Comparison of ENCODE assay signal across 8 cellular contexts in the genomic region with DNA sequence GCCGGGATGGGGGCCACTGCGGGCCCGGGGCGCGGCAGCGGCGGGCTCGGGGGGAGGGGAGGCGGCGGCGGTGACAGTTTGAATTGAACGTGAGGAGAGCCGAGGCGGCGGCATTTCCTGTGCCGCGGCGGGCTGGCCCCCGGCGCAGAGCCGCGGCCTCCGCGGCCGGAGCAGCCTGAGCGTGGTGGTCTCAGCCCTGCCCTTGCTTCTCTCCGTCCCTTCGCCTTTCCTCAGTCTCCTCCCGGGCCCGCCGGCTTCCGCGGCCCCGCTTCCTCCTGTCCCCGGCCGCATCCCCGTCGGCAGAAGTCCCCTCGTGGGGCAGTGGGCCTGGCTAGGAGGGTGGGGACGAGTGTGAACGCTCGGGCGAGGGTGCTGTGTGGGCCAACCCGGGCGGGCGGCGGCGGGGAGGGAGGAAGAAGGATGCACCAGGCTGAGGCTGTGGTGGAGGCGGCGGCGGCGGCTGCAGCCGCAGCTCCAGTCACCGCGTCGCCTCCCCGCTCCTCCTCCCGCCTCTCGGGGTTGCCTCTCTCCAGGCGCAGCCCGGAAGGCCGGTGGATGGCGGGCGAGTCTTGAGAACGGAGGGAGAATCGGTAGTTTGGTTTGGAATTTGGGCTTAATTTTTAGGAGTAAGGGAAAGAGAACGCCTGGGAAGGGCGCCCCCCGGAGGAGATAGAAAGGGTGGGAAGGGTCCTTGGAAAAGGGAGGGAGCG. TPM values are rescaled to one million over a fixed set of nuclear protein-coding genes. Genes with fewer than 3 reads are reported as not detected.
A peak's percentile ranks its signal among the peaks of the same experiment; 100 is the strongest.
DNase-seq lines count a peak whose midpoint lies in the region; ATAC-seq and TF ChIP-seq lines count a peak whose summit lies in the region.

No MANE protein-coding gene starts in this region.

- peak overlapping the region; percentile 94 for H3K4me3 ChIP-seq in choroid plexus epithelial cell (ENCODE audit: low read depth, low read length)

- peaks cover 43% of the 10 kb centered on the region for H3K4me1 Mint-ChIP-seq in activated CD4-positive, alpha-beta T cell treated with anti-CD3 and anti-CD28 coated beads for 36 hours

- intact Hi-C loops in activated CD4-positive, alpha-beta T cell treated with anti-CD3 and anti-CD28 coated beads for 36 hours (cut with DNase I, micrococcal nuclease), result loop anchor here (1.0 to 10.0 kb wide), 15 partner anchors 17 to 765 kb away; a partner anchor contains a TSS

- H3K36me3 Mint-ChIP-seq in activated CD4-positive, alpha-beta T cell treated with anti-CD3 and anti-CD28 coated beads for 36 hours (ENCODE audit: low read depth), result peaks cover 18% of the 10 kb centered on the region

- no peaks in the 10 kb centered on the region for H3K27me3 Mint-ChIP-seq in activated CD4-positive, alpha-beta T cell treated with anti-CD3 and anti-CD28 coated beads for 36 hours

- H3K9me3 Mint-ChIP-seq in activated CD4-positive, alpha-beta T cell treated with anti-CD3 and anti-CD28 coated beads for 36 hours (ENCODE audit: low read depth), result no peaks in the 10 kb centered on the region

- CTCF ChIA-PET in activated CD4-positive, alpha-beta T cell treated with anti-CD3 and anti-CD28 coated beads for 36 hours (lab: Charles Lee), result interaction anchor here (0.6 to 4.2 kb wide), 12 partner anchors 11 to 485 kb away, joined by 3 to 18 read pairs (median 4); no protein-coding TSS in a partner anchor

- POLR2A ChIA-PET in activated CD4-positive, alpha-beta T cell treated with anti-CD3 and anti-CD28 coated beads for 36 hours (lab: Charles Lee), result interaction anchor here (0.6 to 3.6 kb wide), 10 partner anchors 18 to 736 kb away, joined by 3 to 45 read pairs (median 5); a partner anchor contains a TSS

- peak; percentile 67 for DNase-seq in AG08396 (ENCODE audit: low spot score)
- DNase-seq in NCI-H446 treated with DMSO at 0.1 percent for 48 hours (lab: John Stamatoyannopoulos, UW), result peak; percentile 49
- DNase-seq in activated CD4-positive, alpha-beta T cell treated with anti-CD3 and anti-CD28 coated beads for 36 hours, result peak; percentile 83
- peak; percentile 71 for DNase-seq in choroid plexus epithelial cell (ENCODE audit: low read depth)
- peak; percentile 68 for DNase-seq in left lobe of liver (ENCODE audit: low spot score)
- peak; percentile 56 for DNase-seq in stimulated activated CD4-positive, alpha-beta T cell treated with anti-CD3 and anti-CD28 coated beads, Interleukin-2, amount 100 ng/mL, for 4 hours (ENCODE audit: low read depth)

- ATAC-seq in GM18861 (IDR thresholded peaks at IDR 0.05; ENCODE audit: unreplicated experiment), result peak; percentile 9
- ATAC-seq in HG03097 (IDR thresholded peaks at IDR 0.05; ENCODE audit: low FRiP score, unreplicated experiment), result peak; percentile 31
- ATAC-seq in activated CD4-positive, alpha-beta T cell treated with anti-CD3 and anti-CD28 coated beads for 36 hours, result peak; percentile 35
- ATAC-seq in left lobe of liver, result peak; percentile 58

- peak overlapping the region; percentile 99 for H3K27ac Mint-ChIP-seq in activated CD4-positive, alpha-beta T cell treated with anti-CD3 and anti-CD28 coated beads for 36 hours

- H3K4me3 Mint-ChIP-seq in activated CD4-positive, alpha-beta T cell treated with anti-CD3 and anti-CD28 coated beads for 36 hours, result peak overlapping the region; percentile 97

- peak; percentile 74 for TF ChIP-seq CTCF in choroid plexus epithelial cell (conservative IDR thresholded peaks at IDR 0.05; ENCODE audit: low read depth, low read length)

RNA-seq across cellular contexts. Expression of a gene that starts 0.7 kb away (rescaled TPM):
- 100 to 1,000 TPM; 220 to 229 TPM for total RNA-seq in activated CD4-positive, alpha-beta T cell treated with anti-CD3 and anti-CD28 coated beads for 36 hours
- 37.2 TPM for total RNA-seq in left lobe of liver

Comparison
In these comparisons a context has a peak if more than half of its experiments do, and no peak if none do; other contexts are left out.
1. Peak in every context shown above with its lines: DNase-seq, ATAC-seq and H3K4me3 ChIP-seq.